9 cellular contexts compared by ENCODE assay signal in the genomic region with DNA sequence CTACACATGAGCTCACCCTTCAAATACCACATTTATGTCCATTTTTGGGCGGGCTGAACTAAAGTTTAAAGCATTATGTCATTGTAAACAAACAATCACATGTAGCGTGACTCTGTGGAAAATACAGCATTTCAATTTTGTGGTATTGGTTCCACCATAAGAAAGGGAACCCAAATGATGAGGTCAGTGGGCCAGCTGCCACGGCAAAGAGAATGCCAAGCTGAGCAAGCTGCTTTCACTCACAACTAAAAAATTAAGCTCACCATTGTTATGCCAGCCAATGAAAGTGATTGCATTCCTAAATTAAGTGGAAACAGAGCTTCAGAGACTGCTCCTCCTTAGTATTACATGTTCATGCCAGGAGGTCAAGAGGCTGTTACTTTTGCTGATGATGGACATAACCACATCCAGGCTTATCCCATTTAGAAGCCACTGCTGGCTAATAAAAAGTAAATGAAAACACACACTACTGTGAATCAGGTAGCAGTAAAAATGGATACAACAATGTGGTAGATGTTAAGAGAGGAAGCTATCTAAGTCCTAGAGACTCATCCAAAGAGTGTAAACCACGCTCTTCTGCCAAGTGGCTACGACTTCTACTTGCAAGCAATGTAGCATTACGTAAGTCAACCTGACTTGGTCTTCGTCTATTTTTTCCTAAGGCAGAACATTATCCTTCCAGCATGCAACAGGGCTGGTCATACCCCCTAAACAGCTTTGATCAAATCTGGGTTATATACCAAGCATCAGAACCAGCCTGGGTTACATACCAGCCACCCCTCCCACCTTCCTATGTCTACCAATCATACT.
A peak's percentile ranks its signal among the peaks of the same experiment; 100 is the strongest.
DNase-seq lines count a peak whose midpoint lies in the region; ATAC-seq, FAIRE-seq and TF ChIP-seq lines count a peak whose summit lies in the region.
"Had no signal": no experiment of that assay in that cellular context is flagged by ENCODE, and none has a peak within 500 bp of the region (broad histone marks: within the 10 kb centered on the region; RNA-seq: fewer than 3 reads in every experiment).

No MANE protein-coding gene starts in this region.

- TF ChIP-seq POLR2A in GM12892 (IDR thresholded peaks at IDR 0.05; ENCODE audit: low read depth, low read length), result no peak

- DNase-seq in G401 (ENCODE audit: low spot score), result peak; percentile 79
- peak; percentile 10 for DNase-seq in NOMO-1 treated with dmso at 0.1 percent for 144 hours (lab: John Stamatoyannopoulos, UW; ENCODE audit: unreplicated experiment)
- DNase-seq in fibroblast of gingiva (ENCODE audit: low read depth), result peak; percentile 88
- DNase-seq in sciatic nerve (ENCODE audit: low spot score), result peak; percentile 75
- no peak for DNase-seq in activated effector memory CD4-positive, alpha-beta T cell treated with Interleukin-2 at 50 U/mL for 16 hours
- no peak for DNase-seq in islet precursor cell
- no peak for DNase-seq in GM12892 (ENCODE audit: insufficient read length)
- no peak for DNase-seq in KG1 (lab: John Stamatoyannopoulos, UW)
- DNase-seq: activated T-cell treated with anti-CD3 and anti-CD28 coated beads for 4 hours had no signal

- in situ Hi-C loops in G401 (cut with HindIII; ENCODE audit: low sequenced_read_pairs), result no loop called here

- intact Hi-C loops in sciatic nerve (cut with DNase I), result no loop called here

- no peak for FAIRE-seq in GM12892 (lab: Jason Lieb, UNC)

- ATAC-seq in sciatic nerve, result peak; percentile 82

Comparison
In these comparisons a context has a peak if more than half of its experiments do, and no peak if none do; other contexts are left out.
1. DNase-seq: peak in G401 (single experiment), NOMO-1 treated with dmso at 0.1 percent for 144 hours (single experiment), fibroblast of gingiva (single experiment) and sciatic nerve (single experiment); none in activated effector memory CD4-positive, alpha-beta T cell treated with Interleukin-2 at 50 U/mL for 16 hours (single experiment), islet precursor cell (single experiment), GM12892 (single experiment) and KG1 (single experiment).